13 cellular contexts compared by ENCODE assay signal in the genomic region with DNA sequence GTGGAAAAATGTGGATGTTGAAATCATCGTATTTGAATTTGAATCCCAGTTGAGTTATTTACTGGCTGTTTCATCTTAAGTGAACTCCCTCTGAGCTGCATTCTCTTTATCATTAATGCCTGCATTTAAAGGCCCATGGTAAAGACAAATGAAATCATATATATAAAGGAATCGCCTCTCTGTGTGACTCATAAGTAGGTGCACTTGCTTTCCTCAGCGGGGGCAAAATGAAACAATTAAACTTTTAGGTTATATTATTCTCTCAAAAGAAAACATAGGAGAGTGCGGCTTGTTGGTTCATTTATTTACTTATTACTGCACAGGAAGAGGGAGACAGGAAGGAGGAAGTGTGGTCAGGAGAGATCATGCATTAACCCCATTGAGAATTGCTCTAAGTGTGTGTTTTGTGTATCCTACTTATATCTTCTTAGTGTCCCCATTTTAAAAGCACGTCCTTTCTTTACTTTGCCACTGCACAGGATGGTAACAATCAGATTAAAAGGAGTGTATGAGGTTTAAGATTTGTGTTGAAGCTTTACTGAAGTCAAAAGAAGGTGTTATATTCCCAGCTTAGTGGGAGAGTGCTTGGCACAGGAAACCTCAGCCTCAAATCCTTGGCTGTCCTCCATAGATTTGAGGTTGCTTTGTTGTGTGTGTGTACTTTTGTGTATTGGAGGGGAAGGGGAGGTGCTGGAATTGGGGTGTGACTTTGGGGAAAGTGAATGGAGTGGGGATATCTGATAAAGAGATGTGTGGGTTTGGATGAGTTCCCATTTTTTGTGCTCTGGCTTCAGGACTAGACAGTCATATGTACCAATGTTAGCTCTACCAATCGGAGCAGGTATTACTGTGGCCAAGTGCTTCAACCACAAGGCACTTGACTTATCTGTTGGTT.
DNase-seq lines count a peak whose midpoint lies in the region; ATAC-seq, FAIRE-seq and TF ChIP-seq lines count a peak whose summit lies in the region.
"Had no signal": no experiment of that assay in that cellular context is flagged by ENCODE, and none has a peak within 500 bp of the region (broad histone marks: within the 10 kb centered on the region; RNA-seq: fewer than 3 reads in every experiment).

No MANE protein-coding gene starts in this region.

- peaks cover 28% of the 10 kb centered on the region for H3K4me1 Mint-ChIP-seq in activated naive CD4-positive, alpha-beta T cell treated with anti-CD3 and anti-CD28 coated beads, Interleukin-2, amount 10 ng/mL, durations not matched to agents 7 days and 5 days

- H3K36me3 Mint-ChIP-seq in activated naive CD4-positive, alpha-beta T cell treated with anti-CD3 and anti-CD28 coated beads, Interleukin-2, amount 10 ng/mL, durations not matched to agents 7 days and 5 days = peaks cover 26% of the 10 kb centered on the region

- peaks cover 22% of the 10 kb centered on the region for H3K9me3 Mint-ChIP-seq in activated naive CD4-positive, alpha-beta T cell treated with anti-CD3 and anti-CD28 coated beads, Interleukin-2, amount 10 ng/mL, durations not matched to agents 7 days and 5 days

- no peak for FAIRE-seq in bronchial epithelial cell (lab: Jason Lieb, UNC)

- no peaks in the 10 kb centered on the region for H3K27me3 Mint-ChIP-seq in activated naive CD4-positive, alpha-beta T cell treated with anti-CD3 and anti-CD28 coated beads, Interleukin-2, amount 10 ng/mL, durations not matched to agents 7 days and 5 days

- no peaks in the 10 kb centered on the region for H3K27me3 ChIP-seq in bronchial epithelial cell (ENCODE audit: control insufficient read depth, insufficient read depth, low read length)
- H3K27me3 ChIP-seq: upper lobe of left lung had no signal

- no peak for DNase-seq in activated naive CD4-positive, alpha-beta T cell treated with anti-CD3 and anti-CD28 coated beads, Interleukin-2, amount 10 ng/mL, durations not matched to agents 7 days and 5 days
- DNase-seq in activated naive CD4-positive, alpha-beta T cell treated with Interleukin-2 at 50 U/mL for 16 hours = no peak
- peak; percentile 32 for DNase-seq in RPMI7951 (ENCODE audit: low read depth)
- peak; percentile 43 for DNase-seq in bronchial epithelial cell (ENCODE audit: low read depth)
- DNase-seq in pulmonary artery endothelial cell (ENCODE audit: low read depth, low spot score) = peak; percentile 81
- DNase-seq in epidermal melanocyte (ENCODE audit: insufficient read length, low spot score) = no peak
- no peak for DNase-seq in DMS114 treated with DMSO at 0.1 percent for 48 hours (lab: John Stamatoyannopoulos, UW; ENCODE audit: unreplicated experiment)
- DNase-seq: kidney glomerular epithelial cell, NCI-H187, RPMI8226, upper lobe of left lung had no signal

- no peak for ATAC-seq in GM18868 (IDR thresholded peaks at IDR 0.05; ENCODE audit: unreplicated experiment)

- CTCF ChIA-PET in activated naive CD4-positive, alpha-beta T cell treated with anti-CD3 and anti-CD28 coated beads, Interleukin-2, amount 10 ng/mL, durations not matched to agents 7 days and 5 days (lab: Charles Lee) = no interaction called here

- no peak overlapping the region for H3K4me3 Mint-ChIP-seq in activated naive CD4-positive, alpha-beta T cell treated with anti-CD3 and anti-CD28 coated beads, Interleukin-2, amount 10 ng/mL, durations not matched to agents 7 days and 5 days

- H3K36me3 ChIP-seq in bronchial epithelial cell (ENCODE audit: control insufficient read depth, insufficient read depth, low read length) = no peaks in the 10 kb centered on the region
- H3K36me3 ChIP-seq: prostate gland, upper lobe of left lung had no signal

- H3K27ac Mint-ChIP-seq in activated naive CD4-positive, alpha-beta T cell treated with anti-CD3 and anti-CD28 coated beads, Interleukin-2, amount 10 ng/mL, durations not matched to agents 7 days and 5 days = peak overlapping the region; percentile 67

- no peak for TF ChIP-seq CTCF in bronchial epithelial cell (IDR thresholded peaks at IDR 0.05; ENCODE audit: insufficient read depth, low read length, severe bottlenecking)

- H3K4me3 ChIP-seq in bronchial epithelial cell (ENCODE audit: low read depth, low read length) = no peak overlapping the region
- H3K4me3 ChIP-seq: prostate gland, upper lobe of left lung had no signal

Comparison
In these comparisons a context has a peak if more than half of its experiments do, and no peak if none do; other contexts are left out.
1. DNase-seq: peak in RPMI7951 (single experiment), bronchial epithelial cell (single experiment) and pulmonary artery endothelial cell (single experiment); none in activated naive CD4-positive, alpha-beta T cell treated with anti-CD3 and anti-CD28 coated beads, Interleukin-2, amount 10 ng/mL, durations not matched to agents 7 days and 5 days (single experiment), activated naive CD4-positive, alpha-beta T cell treated with Interleukin-2 at 50 U/mL for 16 hours (single experiment), epidermal melanocyte (single experiment) and DMS114 treated with DMSO at 0.1 percent for 48 hours (single experiment).